8 cellular contexts compared by ENCODE assay signal in the genomic region with DNA sequence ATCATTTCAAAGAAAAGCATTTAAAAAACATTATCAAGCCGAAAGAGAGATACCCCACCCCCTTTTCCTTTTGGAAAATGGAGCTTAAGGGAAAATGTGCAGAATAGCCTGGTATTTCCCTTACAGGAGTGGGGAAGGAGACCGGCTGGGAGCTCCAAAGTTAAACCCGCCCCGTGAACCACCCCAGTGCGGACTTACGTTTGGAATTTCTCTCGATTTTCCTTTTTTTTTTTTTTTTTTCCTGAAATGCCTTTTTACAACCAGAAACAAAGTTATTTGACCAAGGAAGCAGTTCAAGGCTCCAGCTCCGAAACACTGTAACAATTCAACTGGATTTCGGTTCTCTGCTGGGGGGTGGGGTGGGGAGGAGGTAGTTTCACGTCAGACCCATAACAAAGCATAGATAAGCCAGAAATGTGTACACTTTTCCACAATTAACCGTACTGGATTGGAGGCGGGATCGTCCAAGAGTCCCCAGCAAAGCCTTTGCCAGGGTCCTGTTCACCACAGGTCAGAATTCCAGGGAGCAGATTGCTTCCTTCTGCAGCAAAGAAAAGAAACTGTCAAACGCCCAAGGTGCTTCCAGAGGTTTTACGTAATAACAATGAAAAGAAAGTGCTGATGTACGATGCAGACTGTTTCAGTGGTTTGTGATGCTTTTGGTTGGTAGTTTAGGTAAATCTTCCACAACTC. TPM values are rescaled to one million over a fixed set of nuclear protein-coding genes. Genes with fewer than 3 reads are reported as not detected.
DNase-seq lines count a peak whose midpoint lies in the region; ATAC-seq lines count a peak whose summit lies in the region.

No MANE protein-coding gene starts in this region.

- DNase-seq in NCI-H2029 treated with DMSO at 0.1 percent for 48 hours (lab: John Stamatoyannopoulos, UW): peak; percentile 21
- no peak for DNase-seq in NCI-H2029 (lab: John Stamatoyannopoulos, UW)
- no peak for DNase-seq in T-helper 17 cell
- peak; percentile 19 for DNase-seq in foreskin melanocyte
- DNase-seq in retina: peak; percentile 83
- no peak for DNase-seq in SW 1271 (lab: John Stamatoyannopoulos, UW)

- H3K36me3 Mint-ChIP-seq in T-helper 17 cell (ENCODE audit: low read depth): peaks cover 7% of the 10 kb centered on the region

- H3K4me3 Mint-ChIP-seq in T-helper 17 cell: peak overlapping the region; percentile 88

- peaks cover 70% of the 10 kb centered on the region for H3K27me3 Mint-ChIP-seq in T-helper 17 cell

- ATAC-seq in T-helper 17 cell: no peak
- ATAC-seq in GM21576 (IDR thresholded peaks at IDR 0.05; ENCODE audit: unreplicated experiment): no peak
- no peak for ATAC-seq in HG03432 (IDR thresholded peaks at IDR 0.05; ENCODE audit: unreplicated experiment)

- H3K9me3 ChIP-seq in T-helper 17 cell (ENCODE audit: control insufficient read depth, low read length, poor library complexity, severe bottlenecking): no peaks in the 10 kb centered on the region

- H3K4me1 Mint-ChIP-seq in T-helper 17 cell: peaks cover 32% of the 10 kb centered on the region

- H3K27ac Mint-ChIP-seq in T-helper 17 cell: peak overlapping the region; percentile 90

RNA-seq across cellular contexts. Expression of a gene that starts 6.7 kb away (rescaled TPM):
- total RNA-seq in T-helper 17 cell: under 1 TPM; 0.34 to 0.37 TPM

RNA-seq across cellular contexts. Expression of a gene that starts 15.3 kb away (rescaled TPM):
- total RNA-seq in T-helper 17 cell: 10 to 100 TPM; 68.6 to 72.0 TPM

Comparison
In these comparisons a context has a peak if more than half of its experiments do, and no peak if none do; other contexts are left out.
1. DNase-seq: peak in NCI-H2029 treated with DMSO at 0.1 percent for 48 hours (single experiment), foreskin melanocyte (single experiment) and retina (single experiment); none in NCI-H2029 (single experiment), T-helper 17 cell (0 of 3) and SW 1271 (0 of 2).